31 cellular contexts compared by ENCODE assay signal in genomic region chr5:127213231-127213630, GRCh38.
"Had no signal": no experiment of that assay in that cellular context is flagged by ENCODE, and none has a peak within 500 bp of the region (broad histone marks: within the 10 kb centered on the region; RNA-seq: fewer than 3 reads in every experiment).

No MANE protein-coding gene starts in this region.

- ATAC-seq: activated CD8-positive, alpha-beta T cell treated with anti-CD3 and anti-CD28 coated beads for 36 hours; activated naive CD4-positive, alpha-beta T cell treated with anti-CD3 and anti-CD28 coated beads, Interleukin-2, amount 50 U/mL, for 72 hours; activated T-cell treated with anti-CD3 and anti-CD28 coated beads, Interleukin-2, amount 50 U/mL, for 4 hours; activated T-cell treated with anti-CD3 and anti-CD28 coated beads, Interleukin-2, amount 50 U/mL, for 72 hours; activated T-helper 17 cell treated with anti-CD3 and anti-CD28 coated beads, Interleukin-2, amount 50 U/mL, for 72 hours; body of pancreas had no signal

- H3K27ac ChIP-seq: adrenal gland, body of pancreas, brain microvascular endothelial cell, breast epithelium, VCaP had no signal

- DNase-seq: activated B cell treated with CpG ODN at 0.5 μM for 24 hours; activated CD4-positive, alpha-beta memory T cell treated with anti-CD3 and anti-CD28 coated beads for 36 hours; activated CD4-positive, alpha-beta T cell treated with anti-CD3 and anti-CD28 coated beads for 4 hours; activated CD4-positive, alpha-beta T cell treated with anti-CD3 and anti-CD28 coated beads, Interleukin-2, amount 10 ng/mL, durations not matched to agents 24 days and 14 days; activated CD4-positive, alpha-beta T cell treated with anti-CD3 and anti-CD28 coated beads, Interleukin-2, amount 50 U/mL, for 1 hour; activated CD4-positive, alpha-beta T cell treated with anti-CD3 and anti-CD28 coated beads, Interleukin-2, amount 50 U/mL, for 4 hours; activated CD4-positive, CD25-positive, alpha-beta regulatory T cell treated with anti-CD3 and anti-CD28 coated beads, Interleukin-2, amount 50 U/mL, for 72 hours; activated CD8-positive, alpha-beta memory T cell treated with anti-CD3 and anti-CD28 coated beads, Interleukin-2, amount 50 U/mL, for 4 hours; activated CD8-positive, alpha-beta T cell treated with anti-CD3 and anti-CD28 coated beads for 36 hours; activated effector memory CD4-positive, alpha-beta T cell treated with anti-CD3 and anti-CD28 coated beads, Interleukin-2, amount 50 U/mL, for 16 hours; activated gamma-delta T cell treated with Interleukin-2 at 50 U/mL for 16 hours; activated naive CD4-positive, alpha-beta T cell; activated naive CD4-positive, alpha-beta T cell treated with anti-CD3 and anti-CD28 coated beads for 36 hours; activated naive CD4-positive, alpha-beta T cell treated with anti-CD3 and anti-CD28 coated beads, Interleukin-2, amount 50 U/mL, for 16 hours; activated naive CD8-positive, alpha-beta T cell treated with anti-CD3 and anti-CD28 coated beads for 36 hours; activated T-cell treated with anti-CD3 and anti-CD28 coated beads for 4 hours; activated T-cell treated with anti-CD3 and anti-CD28 coated beads, Interleukin-2, amount 50 U/mL, for 1 hour; activated T-cell treated with anti-CD3 and anti-CD28 coated beads, Interleukin-2, amount 50 U/mL, for 4 hours; activated T-cell treated with anti-CD3 and anti-CD28 coated beads, Interleukin-2, amount 50 U/mL, for 72 hours; adrenal gland; amniotic stem cell; aorta; body of pancreas; brain microvascular endothelial cell; central memory CD4-positive, alpha-beta T cell; T-helper 2 cell; T-helper 9 cell had no signal

- H3K27me3 ChIP-seq: adrenal gland, body of pancreas, brain microvascular endothelial cell, breast epithelium had no signal

- H3K4me3 ChIP-seq: adrenal gland, body of pancreas, breast epithelium had no signal

- H3K9me3 ChIP-seq: adrenal gland, body of pancreas, breast epithelium had no signal

- H3K4me1 ChIP-seq: adrenal gland, body of pancreas, breast epithelium had no signal

- H3K36me3 ChIP-seq: adrenal gland, brain microvascular endothelial cell, breast epithelium had no signal
